1 cellular context compared by ENCODE assay signal in the genomic region with DNA sequence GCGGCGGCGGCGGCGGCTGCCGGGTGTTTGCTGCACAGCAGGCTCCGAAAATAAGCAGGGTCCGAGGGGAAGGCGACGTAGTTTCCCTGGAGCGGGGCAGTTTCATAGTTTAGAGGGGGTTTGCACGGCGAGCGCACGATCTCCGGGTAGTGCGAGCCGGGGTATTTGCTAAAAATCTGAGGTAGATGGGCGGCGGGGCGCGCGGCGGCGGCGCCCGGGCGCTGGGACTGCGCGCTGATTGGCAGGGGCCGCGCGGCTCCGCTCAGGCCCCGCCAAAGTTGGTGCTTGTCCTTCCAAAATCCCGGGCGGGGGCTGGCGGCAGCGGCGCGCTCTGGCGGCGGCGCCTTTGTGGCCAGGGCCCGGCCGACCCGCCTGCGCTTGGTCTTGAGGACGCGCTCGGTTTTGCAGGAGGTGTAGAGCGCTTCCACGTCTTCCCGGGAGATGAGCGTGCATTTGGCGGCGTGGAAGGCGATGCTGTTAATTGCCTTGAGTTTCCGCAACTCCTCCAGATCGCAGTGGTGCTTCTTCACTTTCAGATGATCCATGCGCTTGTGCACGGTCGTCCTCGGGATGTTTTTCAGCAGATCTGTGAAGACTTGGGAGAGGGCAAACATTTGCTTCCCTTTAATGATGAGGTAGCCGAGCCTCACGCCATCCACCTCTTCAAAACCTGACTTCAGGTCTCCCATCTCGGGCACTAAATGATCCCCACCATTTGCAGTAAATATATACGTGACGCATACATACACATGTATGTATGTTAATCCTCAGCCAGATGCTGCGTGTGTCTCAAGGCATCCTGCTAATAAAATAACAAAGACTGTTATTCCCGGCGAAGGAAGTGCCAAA.
TF ChIP-seq lines count a peak whose summit lies in the region.

No MANE protein-coding gene starts in this region.

TF ChIP-seq in HepG2, 621 proteins besides CTCF, POLR2A, EP300 and RAD21 (continued from another document and continues in another):
- TF ChIP-seq NCOA1 (CRISPR knock-in tag; IDR thresholded peaks at IDR 0.05) (no peak), CBX2 (IDR thresholded peaks at IDR 0.05; ENCODE audit: low read depth, low read length) (no peak), CBX2 (CRISPR knock-in tag; IDR thresholded peaks at IDR 0.05; ENCODE audit: low read depth) (no peak), CENPX (CRISPR knock-in tag; IDR thresholded peaks at IDR 0.05) (no peak), ZNF431 (CRISPR knock-in tag; IDR thresholded peaks at IDR 0.05; ENCODE audit: borderline replicate concordance, low read depth) (no peak), NKX3-1 (CRISPR knock-in tag; IDR thresholded peaks at IDR 0.05) (no peak), SATB2 (CRISPR knock-in tag; IDR thresholded peaks at IDR 0.05) (no peak), ZNF577 (CRISPR knock-in tag; IDR thresholded peaks at IDR 0.05; ENCODE audit: borderline replicate concordance, low read depth) (no peak), KLF11 (CRISPR knock-in tag; IDR thresholded peaks at IDR 0.05) (no peak), ZNF891 (CRISPR knock-in tag; IDR thresholded peaks at IDR 0.05) (no peak), ZNF101 (CRISPR knock-in tag; IDR thresholded peaks at IDR 0.05; ENCODE audit: borderline replicate concordance, low read depth) (no peak), ZFP82 (CRISPR knock-in tag; IDR thresholded peaks at IDR 0.05; ENCODE audit: borderline replicate concordance) (no peak), MAFG (CRISPR knock-in tag; IDR thresholded peaks at IDR 0.05) (no peak), NR1H2 (CRISPR knock-in tag; IDR thresholded peaks at IDR 0.05; ENCODE audit: borderline replicate concordance, low read depth) (no peak), NCOA2 (CRISPR knock-in tag; IDR thresholded peaks at IDR 0.05) (no peak), ZHX2 (IDR thresholded peaks at IDR 0.05; ENCODE audit: low read depth) (no peak; the same call in 1 of the 2 replicates), ZHX2 (CRISPR knock-in tag; IDR thresholded peaks at IDR 0.05; ENCODE audit: borderline replicate concordance) (0 out of 2 replicates have a peak, but pooled peaks have one; percentile 59), ZBTB26 (CRISPR knock-in tag; IDR thresholded peaks at IDR 0.05; ENCODE audit: borderline replicate concordance) (no peak), MLLT10 (CRISPR knock-in tag; IDR thresholded peaks at IDR 0.05) (no peak), SNAI1 (CRISPR knock-in tag; IDR thresholded peaks at IDR 0.05; ENCODE audit: borderline replicate concordance) (no peak), MZF1 (CRISPR knock-in tag; IDR thresholded peaks at IDR 0.05; ENCODE audit: borderline replicate concordance) (no peak)
- TF ChIP-seq, protein P1, sequence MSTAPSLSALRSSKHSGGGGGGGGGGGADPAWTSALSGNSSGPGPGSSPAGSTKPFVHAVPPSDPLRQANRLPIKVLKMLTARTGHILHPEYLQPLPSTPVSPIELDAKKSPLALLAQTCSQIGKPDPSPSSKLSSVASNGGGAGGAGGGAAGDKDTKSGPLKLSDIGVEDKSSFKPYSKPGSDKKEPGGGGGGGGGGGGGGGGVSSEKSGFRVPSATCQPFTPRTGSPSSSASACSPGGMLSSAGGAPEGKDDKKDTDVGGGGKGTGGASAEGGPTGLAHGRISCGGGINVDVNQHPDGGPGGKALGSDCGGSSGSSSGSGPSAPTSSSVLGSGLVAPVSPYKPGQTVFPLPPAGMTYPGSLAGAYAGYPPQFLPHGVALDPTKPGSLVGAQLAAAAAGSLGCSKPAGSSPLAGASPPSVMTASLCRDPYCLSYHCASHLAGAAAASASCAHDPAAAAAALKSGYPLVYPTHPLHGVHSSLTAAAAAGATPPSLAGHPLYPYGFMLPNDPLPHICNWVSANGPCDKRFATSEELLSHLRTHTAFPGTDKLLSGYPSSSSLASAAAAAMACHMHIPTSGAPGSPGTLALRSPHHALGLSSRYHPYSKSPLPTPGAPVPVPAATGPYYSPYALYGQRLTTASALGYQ (CRISPR knock-in tag; IDR thresholded peaks at IDR 0.05): no peak
- TF ChIP-seq, protein P2, sequence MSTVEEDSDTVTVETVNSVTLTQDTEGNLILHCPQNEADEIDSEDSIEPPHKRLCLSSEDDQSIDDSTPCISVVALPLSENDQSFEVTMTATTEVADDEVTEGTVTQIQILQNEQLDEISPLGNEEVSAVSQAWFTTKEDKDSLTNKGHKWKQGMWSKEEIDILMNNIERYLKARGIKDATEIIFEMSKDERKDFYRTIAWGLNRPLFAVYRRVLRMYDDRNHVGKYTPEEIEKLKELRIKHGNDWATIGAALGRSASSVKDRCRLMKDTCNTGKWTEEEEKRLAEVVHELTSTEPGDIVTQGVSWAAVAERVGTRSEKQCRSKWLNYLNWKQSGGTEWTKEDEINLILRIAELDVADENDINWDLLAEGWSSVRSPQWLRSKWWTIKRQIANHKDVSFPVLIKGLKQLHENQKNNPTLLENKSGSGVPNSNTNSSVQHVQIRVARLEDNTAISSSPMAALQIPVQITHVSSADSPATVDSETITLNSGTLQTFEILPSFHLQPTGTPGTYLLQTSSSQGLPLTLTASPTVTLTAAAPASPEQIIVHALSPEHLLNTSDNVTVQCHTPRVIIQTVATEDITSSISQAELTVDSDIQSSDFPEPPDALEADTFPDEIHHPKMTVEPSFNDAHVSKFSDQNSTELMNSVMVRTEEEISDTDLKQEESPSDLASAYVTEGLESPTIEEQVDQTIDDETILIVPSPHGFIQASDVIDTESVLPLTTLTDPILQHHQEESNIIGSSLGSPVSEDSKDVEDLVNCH (CRISPR knock-in tag; IDR thresholded peaks at IDR 0.05): no peak
- TF ChIP-seq, protein P3, sequence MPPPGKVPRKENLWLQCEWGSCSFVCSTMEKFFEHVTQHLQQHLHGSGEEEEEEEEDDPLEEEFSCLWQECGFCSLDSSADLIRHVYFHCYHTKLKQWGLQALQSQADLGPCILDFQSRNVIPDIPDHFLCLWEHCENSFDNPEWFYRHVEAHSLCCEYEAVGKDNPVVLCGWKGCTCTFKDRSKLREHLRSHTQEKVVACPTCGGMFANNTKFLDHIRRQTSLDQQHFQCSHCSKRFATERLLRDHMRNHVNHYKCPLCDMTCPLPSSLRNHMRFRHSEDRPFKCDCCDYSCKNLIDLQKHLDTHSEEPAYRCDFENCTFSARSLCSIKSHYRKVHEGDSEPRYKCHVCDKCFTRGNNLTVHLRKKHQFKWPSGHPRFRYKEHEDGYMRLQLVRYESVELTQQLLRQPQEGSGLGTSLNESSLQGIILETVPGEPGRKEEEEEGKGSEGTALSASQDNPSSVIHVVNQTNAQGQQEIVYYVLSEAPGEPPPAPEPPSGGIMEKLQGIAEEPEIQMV (CRISPR knock-in tag; IDR thresholded peaks at IDR 0.05; ENCODE audit: low read depth): no peak
- TF ChIP-seq, protein P4, sequence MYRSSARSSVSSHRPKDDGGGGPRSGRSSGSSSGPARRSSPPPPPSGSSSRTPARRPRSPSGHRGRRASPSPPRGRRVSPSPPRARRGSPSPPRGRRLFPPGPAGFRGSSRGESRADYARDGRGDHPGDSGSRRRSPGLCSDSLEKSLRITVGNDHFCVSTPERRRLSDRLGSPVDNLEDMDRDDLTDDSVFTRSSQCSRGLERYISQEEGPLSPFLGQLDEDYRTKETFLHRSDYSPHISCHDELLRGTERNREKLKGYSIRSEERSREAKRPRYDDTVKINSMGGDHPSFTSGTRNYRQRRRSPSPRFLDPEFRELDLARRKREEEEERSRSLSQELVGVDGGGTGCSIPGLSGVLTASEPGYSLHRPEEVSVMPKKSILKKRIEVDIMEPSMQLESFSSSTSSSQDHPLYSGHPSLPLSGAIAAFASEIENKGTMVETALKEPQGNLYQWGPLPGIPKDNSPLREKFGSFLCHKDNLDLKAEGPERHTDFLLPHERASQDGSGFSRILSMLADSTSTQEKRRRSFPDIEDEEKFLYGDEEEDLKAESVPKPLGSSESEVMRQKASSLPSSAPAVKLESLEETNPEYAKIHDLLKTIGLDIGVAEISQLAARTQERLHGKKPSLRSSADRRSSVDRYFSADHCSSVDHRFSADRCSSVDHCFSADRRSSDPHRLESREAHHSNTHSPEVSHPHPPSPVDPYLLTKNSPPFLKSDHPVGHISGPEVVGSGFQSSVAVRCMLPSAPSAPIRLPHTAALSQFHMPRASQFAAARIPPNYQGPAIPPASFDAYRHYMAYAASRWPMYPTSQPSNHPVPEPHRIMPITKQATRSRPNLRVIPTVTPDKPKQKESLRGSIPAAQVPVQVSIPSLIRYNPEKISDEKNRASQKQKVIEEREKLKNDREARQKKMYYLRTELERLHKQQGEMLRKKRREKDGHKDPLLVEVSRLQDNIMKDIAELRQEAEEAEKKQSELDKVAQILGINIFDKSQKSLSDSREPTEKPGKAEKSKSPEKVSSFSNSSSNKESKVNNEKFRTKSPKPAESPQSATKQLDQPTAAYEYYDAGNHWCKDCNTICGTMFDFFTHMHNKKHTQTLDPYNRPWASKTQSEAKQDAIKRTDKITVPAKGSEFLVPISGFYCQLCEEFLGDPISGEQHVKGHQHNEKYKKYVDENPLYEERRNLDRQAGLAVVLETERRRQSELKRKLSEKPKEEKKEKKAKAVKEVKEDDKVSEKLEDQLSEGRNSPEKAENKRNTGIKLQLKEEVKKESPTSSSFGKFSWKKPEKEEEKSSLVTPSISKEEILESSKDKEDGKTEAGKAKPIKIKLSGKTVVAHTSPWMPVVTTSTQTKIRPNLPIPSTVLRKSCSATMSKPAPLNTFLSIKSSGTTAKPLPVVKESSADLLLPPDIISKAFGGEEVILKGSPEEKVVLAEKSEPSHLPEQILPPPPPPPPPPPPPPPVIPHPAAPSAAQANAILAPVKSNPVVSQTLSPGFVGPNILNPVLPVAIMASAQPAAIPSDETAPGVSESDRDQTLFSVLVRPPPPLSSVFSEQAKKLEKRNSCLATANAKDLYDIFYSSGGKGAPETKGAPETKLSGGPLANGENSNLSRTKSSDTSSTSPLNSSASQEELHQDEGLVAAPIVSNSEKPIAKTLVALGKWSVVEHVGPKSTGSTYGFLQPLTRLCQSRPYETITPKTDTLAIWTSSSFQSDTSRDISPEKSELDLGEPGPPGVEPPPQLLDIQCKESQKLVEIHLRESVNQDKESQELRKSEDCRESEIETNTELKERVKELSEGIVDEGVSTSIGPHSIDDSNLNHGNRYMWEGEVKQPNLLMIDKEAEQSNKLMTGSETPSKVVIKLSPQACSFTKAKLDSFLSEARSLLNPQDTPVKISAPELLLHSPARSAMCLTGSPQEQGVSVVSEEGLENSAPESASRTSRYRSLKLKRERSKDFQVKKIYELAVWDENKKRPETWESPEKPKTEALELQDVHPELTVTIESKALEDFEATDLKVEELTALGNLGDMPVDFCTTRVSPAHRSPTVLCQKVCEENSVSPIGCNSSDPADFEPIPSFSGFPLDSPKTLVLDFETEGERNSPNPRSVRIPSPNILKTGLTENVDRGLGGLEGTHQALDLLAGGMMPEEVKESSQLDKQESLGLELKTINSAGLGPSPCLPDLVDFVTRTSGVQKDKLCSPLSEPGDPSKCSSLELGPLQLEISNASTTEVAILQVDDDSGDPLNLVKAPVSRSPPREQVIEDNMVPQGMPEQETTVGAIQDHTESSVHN (CRISPR knock-in tag; IDR thresholded peaks at IDR 0.05): no peak
- TF ChIP-seq, protein P5, sequence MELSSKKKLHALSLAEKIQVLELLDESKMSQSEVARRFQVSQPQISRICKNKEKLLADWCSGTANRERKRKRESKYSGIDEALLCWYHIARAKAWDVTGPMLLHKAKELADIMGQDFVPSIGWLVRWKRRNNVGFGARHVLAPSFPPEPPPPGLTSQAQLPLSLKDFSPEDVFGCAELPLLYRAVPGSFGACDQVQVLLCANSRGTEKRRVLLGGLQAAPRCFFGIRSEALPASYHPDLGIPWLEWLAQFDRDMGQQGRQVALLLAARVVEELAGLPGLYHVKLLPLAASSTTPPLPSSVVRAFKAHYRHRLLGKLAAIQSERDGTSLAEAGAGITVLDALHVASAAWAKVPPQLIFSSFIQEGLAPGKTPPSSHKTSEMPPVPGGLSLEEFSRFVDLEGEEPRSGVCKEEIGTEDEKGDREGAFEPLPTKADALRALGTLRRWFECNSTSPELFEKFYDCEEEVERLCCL (CRISPR knock-in tag; IDR thresholded peaks at IDR 0.05; ENCODE audit: borderline replicate concordance): no peak
